Comparison of ENCODE assay signal across 7 cellular contexts in the genomic region with DNA sequence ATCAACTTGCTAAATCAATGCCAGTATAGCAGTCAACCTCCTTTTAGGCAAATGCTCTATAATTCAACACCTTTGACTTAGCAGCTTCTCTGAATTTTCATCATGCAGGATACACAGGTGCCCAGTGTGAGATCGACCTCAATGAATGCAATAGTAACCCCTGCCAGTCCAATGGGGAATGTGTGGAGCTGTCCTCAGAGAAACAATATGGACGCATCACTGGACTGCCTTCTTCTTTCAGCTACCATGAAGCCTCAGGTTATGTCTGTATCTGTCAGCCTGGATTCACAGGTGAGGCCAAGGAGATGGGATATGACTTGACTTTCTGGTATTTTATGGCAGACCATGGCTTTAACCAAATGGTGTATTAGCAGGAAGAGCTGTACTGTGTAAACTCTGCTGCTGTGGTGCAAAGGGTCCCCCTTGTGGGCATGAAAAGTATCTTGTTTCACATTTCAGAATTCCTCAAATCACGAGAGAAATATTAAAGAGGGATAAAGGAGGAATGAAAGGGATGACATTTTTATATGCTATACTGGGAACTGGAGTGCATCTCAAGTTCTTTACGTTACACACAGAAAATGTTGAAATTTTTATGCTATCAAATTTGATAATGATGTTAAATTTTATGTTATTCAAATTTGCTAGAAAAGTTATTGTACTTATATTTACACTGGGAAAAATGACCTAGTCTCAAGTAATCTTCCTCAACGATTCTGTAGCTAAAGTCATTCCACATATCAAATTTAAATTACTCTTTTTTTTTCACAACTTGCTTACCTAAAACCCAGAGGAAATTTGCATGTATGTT.
DNase-seq lines count a peak whose midpoint lies in the region; ATAC-seq, FAIRE-seq and TF ChIP-seq lines count a peak whose summit lies in the region.

No MANE protein-coding gene starts in this region.

- TF ChIP-seq RAD21 in liver (IDR thresholded peaks at IDR 0.05), result peak; percentile 90 to 92

- POLR2A ChIA-PET in Panc1 (lab: Charles Lee), result no interaction called here

- H3K4me1 ChIP-seq in Panc1 (ENCODE audit: control insufficient read depth, insufficient read depth, low read length) (no peaks in the 10 kb centered on the region), liver (ENCODE audit: control insufficient read depth in 4 of 4, insufficient read depth in 4 of 4, low read length in 3 of 4) (no peaks in the 10 kb centered on the region)

- FAIRE-seq in colon (lab: Jason Lieb, UNC), result peak; percentile 5

- no peaks in the 10 kb centered on the region for H3K27me3 ChIP-seq in Panc1 (ENCODE audit: control insufficient read depth, insufficient read depth, low read length)
- H3K27me3 ChIP-seq in liver (ENCODE audit: control insufficient read depth in 4 of 4, insufficient read depth in 4 of 4, low read length in 3 of 4), result no peaks in the 10 kb centered on the region

- DNase-seq in EL, result peak; percentile 65
- peak; percentile 41 for DNase-seq in HuH-7.5 (ENCODE audit: low spot score)
- peak; percentile 25 for DNase-seq in Panc1 (ENCODE audit: low read depth, low spot score)

- WGBS in liver, result 50% methylated on average over 5 of the region's 5 CpGs

- H3K36me3 ChIP-seq in Panc1 (ENCODE audit: control insufficient read depth, insufficient read depth, low read length) (no peaks in the 10 kb centered on the region), liver (ENCODE audit: control insufficient read depth in 4 of 4, insufficient read depth in 3 of 4, low read depth in 1 of 4, low read length in 3 of 4) (no peaks in the 10 kb centered on the region)

- no peak overlapping the region for H3K9ac ChIP-seq in liver (ENCODE audit: low read depth in 1 of 2, low read length in 2 of 2)

- H3K27ac ChIP-seq in Panc1 (ENCODE audit: low read length) (no peak overlapping the region), liver (ENCODE audit: low read depth in 1 of 2, low read length in 2 of 2) (no peak overlapping the region)

- H3K9me3 ChIP-seq in Panc1 (ENCODE audit: control insufficient read depth, insufficient read depth, low read depth, low read length) (no peaks in the 10 kb centered on the region), liver (ENCODE audit: control insufficient read depth in 4 of 4, low read length in 3 of 4) (no peaks in the 10 kb centered on the region)

- in situ Hi-C loops in Panc1 (cut with HindIII; ENCODE audit: low pct_unique_long_range_greater_than_20kb, low sequenced_read_pairs), result no loop called here

- CTCF ChIA-PET in Panc1 (lab: Charles Lee), result interaction anchor here (0.7 to 0.8 kb wide), 2 partner anchors 12 to 115 kb away, joined by 3 read pairs; no protein-coding TSS in a partner anchor

- ATAC-seq in GM21381 (IDR thresholded peaks at IDR 0.05; ENCODE audit: unreplicated experiment), result peak; percentile 58
- ATAC-seq in Panc1, result peak; percentile 79
- ATAC-seq in HG03196 (IDR thresholded peaks at IDR 0.05; ENCODE audit: unreplicated experiment), result no peak

- intact Hi-C loops in Panc1 (cut with micrococcal nuclease; ENCODE audit: unreplicated experiment), result loop anchor here (1.0 kb wide), 1 partner anchor 177 kb away; no protein-coding TSS in a partner anchor

- H3K4me3 ChIP-seq in Panc1 (ENCODE audit: low read depth in 2 of 2, low read length in 2 of 2), result no peak overlapping the region
- no peak overlapping the region for H3K4me3 ChIP-seq in liver (ENCODE audit: low read depth in 1 of 3, low read length in 3 of 3)

- TF ChIP-seq CTCF in Panc1 (IDR thresholded peaks at IDR 0.05) (peak; percentile 80), liver (IDR thresholded peaks at IDR 0.05; ENCODE audit: low read depth, low read length, missing input control) (peak; percentile 58)

- no TSS peak for BruUV-seq in Panc1 (replicated peaks; lab: Mats Ljungman, UMichigan)

TF ChIP-seq in liver, 16 proteins besides CTCF, POLR2A, EP300 and RAD21:
- no peak for TF ChIP-seq JUND (IDR thresholded peaks at IDR 0.05)
